ENCODE assay signal across 2 cellular contexts in genomic region chr12:122646568-122647220, GRCh38.
TF ChIP-seq lines count a peak whose summit lies in the region.

No MANE protein-coding gene starts in this region.

TF ChIP-seq in SK-N-SH treated with all-trans-retinoic acid at 6 μM for 48 hours, 23 proteins besides CTCF, POLR2A, EP300 and RAD21 (continued from another document):
- no peak for TF ChIP-seq CSRNP3 (CRISPR knock-in tag; IDR thresholded peaks at IDR 0.05)
- TF ChIP-seq ZNF565 (CRISPR knock-in tag; conservative IDR thresholded peaks at IDR 0.05; ENCODE audit: low read depth) = no peak
- TF ChIP-seq ZNF70 (CRISPR knock-in tag; IDR thresholded peaks at IDR 0.05) = no peak

TF ChIP-seq in K562, 482 proteins besides CTCF, POLR2A, EP300 and RAD21 (continued from another document and continues in another):
- no peak for TF ChIP-seq SUPT5H (IDR thresholded peaks at IDR 0.05)
- TF ChIP-seq MCM3 (IDR thresholded peaks at IDR 0.05) = no peak
- TF ChIP-seq ARID4B (CRISPR knock-in tag; IDR thresholded peaks at IDR 0.05) = no peak
- TF ChIP-seq PML (IDR thresholded peaks at IDR 0.05; ENCODE audit: low read length) = no peak
- TF ChIP-seq TBP (optimal IDR thresholded peaks at IDR 0.05; ENCODE audit: low read depth, low read length) = no peak
- TF ChIP-seq, protein P1, sequence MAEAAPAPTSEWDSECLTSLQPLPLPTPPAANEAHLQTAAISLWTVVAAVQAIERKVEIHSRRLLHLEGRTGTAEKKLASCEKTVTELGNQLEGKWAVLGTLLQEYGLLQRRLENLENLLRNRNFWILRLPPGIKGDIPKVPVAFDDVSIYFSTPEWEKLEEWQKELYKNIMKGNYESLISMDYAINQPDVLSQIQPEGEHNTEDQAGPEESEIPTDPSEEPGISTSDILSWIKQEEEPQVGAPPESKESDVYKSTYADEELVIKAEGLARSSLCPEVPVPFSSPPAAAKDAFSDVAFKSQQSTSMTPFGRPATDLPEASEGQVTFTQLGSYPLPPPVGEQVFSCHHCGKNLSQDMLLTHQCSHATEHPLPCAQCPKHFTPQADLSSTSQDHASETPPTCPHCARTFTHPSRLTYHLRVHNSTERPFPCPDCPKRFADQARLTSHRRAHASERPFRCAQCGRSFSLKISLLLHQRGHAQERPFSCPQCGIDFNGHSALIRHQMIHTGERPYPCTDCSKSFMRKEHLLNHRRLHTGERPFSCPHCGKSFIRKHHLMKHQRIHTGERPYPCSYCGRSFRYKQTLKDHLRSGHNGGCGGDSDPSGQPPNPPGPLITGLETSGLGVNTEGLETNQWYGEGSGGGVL (CRISPR knock-in tag; IDR thresholded peaks at IDR 0.05) = no peak
- no peak for TF ChIP-seq NFE2 (IDR thresholded peaks at IDR 0.05; ENCODE audit: low read depth)
- TF ChIP-seq, protein P2, sequence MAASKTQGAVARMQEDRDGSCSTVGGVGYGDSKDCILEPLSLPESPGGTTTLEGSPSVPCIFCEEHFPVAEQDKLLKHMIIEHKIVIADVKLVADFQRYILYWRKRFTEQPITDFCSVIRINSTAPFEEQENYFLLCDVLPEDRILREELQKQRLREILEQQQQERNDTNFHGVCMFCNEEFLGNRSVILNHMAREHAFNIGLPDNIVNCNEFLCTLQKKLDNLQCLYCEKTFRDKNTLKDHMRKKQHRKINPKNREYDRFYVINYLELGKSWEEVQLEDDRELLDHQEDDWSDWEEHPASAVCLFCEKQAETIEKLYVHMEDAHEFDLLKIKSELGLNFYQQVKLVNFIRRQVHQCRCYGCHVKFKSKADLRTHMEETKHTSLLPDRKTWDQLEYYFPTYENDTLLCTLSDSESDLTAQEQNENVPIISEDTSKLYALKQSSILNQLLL (CRISPR knock-in tag; IDR thresholded peaks at IDR 0.05; ENCODE audit: borderline replicate concordance) = no peak
- peak; percentile 26; the same call in 1 of the 2 replicates for TF ChIP-seq BHLHE40 (IDR thresholded peaks at IDR 0.05; ENCODE audit: low read length)
- no peak for TF ChIP-seq CEBPB (tag; IDR thresholded peaks at IDR 0.05)
- no peak for TF ChIP-seq RBM25 (IDR thresholded peaks at IDR 0.05; ENCODE audit: low read depth, low read length, severe bottlenecking)
- no peak for TF ChIP-seq ZSCAN29 (IDR thresholded peaks at IDR 0.05)
- TF ChIP-seq JUND (IDR thresholded peaks at IDR 0.05; ENCODE audit: borderline replicate concordance, low read depth, low read length) = peak; percentile 37; the same call in 1 of the 2 replicates
- TF ChIP-seq JUND (tag; IDR thresholded peaks at IDR 0.05; ENCODE audit: borderline replicate concordance, low read depth, low read length) = peak; percentile 29; the same call in 1 of the 3 replicates
- peak; percentile 10; the same call in 1 of the 2 replicates for TF ChIP-seq TEAD4 (IDR thresholded peaks at IDR 0.05; ENCODE audit: low read length)
- no peak for TF ChIP-seq TEAD4 (CRISPR knock-in tag; IDR thresholded peaks at IDR 0.05; ENCODE audit: borderline replicate concordance)
- TF ChIP-seq TGIF2 (CRISPR knock-in tag; IDR thresholded peaks at IDR 0.05) = no peak
- no peak for TF ChIP-seq ZBTB34 (CRISPR knock-in tag; IDR thresholded peaks at IDR 0.05)
- peak; percentile 62; the same call in 1 of the 2 replicates for TF ChIP-seq L3MBTL2 (IDR thresholded peaks at IDR 0.05)
- no peak for TF ChIP-seq ZFP36 (IDR thresholded peaks at IDR 0.05; ENCODE audit: low read depth, low read length, partially characterized antibody)
- peak; percentile 84 for TF ChIP-seq MAX (CRISPR knock-in tag; IDR thresholded peaks at IDR 0.05)
- TF ChIP-seq MTA1 (IDR thresholded peaks at IDR 0.05; ENCODE audit: borderline replicate concordance) = no peak
- no peak for TF ChIP-seq SMAD1 (IDR thresholded peaks at IDR 0.05; ENCODE audit: low read depth, low read length, partially characterized antibody)
- no peak for TF ChIP-seq SPI1 (IDR thresholded peaks at IDR 0.05; ENCODE audit: borderline replicate concordance, low read depth, low read length)
- TF ChIP-seq HDAC3 (IDR thresholded peaks at IDR 0.05; ENCODE audit: borderline replicate concordance, partially characterized antibody) = no peak
- TF ChIP-seq, protein P3, sequence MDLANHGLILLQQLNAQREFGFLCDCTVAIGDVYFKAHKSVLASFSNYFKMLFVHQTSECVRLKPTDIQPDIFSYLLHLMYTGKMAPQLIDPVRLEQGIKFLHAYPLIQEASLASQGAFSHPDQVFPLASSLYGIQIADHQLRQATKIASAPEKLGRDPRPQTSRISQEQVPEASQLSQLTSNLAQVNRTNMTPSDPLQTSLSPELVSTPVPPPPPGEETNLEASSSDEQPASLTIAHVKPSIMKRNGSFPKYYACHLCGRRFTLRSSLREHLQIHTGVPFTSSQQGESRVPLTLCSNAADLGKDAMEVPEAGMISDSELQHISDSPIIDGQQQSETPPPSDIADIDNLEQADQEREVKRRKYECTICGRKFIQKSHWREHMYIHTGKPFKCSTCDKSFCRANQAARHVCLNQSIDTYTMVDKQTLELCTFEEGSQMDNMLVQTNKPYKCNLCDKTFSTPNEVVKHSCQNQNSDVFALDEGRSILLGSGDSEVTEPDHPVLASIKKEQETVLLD (IDR thresholded peaks at IDR 0.05) = no peak
- peak; percentile 70; the same call in 1 of the 2 replicates for TF ChIP-seq FOSL1 (tag; conservative IDR thresholded peaks at IDR 0.05)
- TF ChIP-seq ZNF134 (CRISPR knock-in tag; conservative IDR thresholded peaks at IDR 0.05) = no peak
- no peak for TF ChIP-seq PURB (CRISPR knock-in tag; IDR thresholded peaks at IDR 0.05; ENCODE audit: low read depth)
- no peak for TF ChIP-seq ZNF143 (CRISPR knock-in tag; IDR thresholded peaks at IDR 0.05)
- TF ChIP-seq E2F8 (IDR thresholded peaks at IDR 0.05; ENCODE audit: low read depth, partially characterized antibody) = no peak
- TF ChIP-seq BACH1 (tag; IDR thresholded peaks at IDR 0.05) = no peak; the same call in 1 of the 2 replicates
- TF ChIP-seq TAL1 (IDR thresholded peaks at IDR 0.05) = no peak
- TF ChIP-seq NR2F6 (CRISPR knock-in tag; IDR thresholded peaks at IDR 0.05) = no peak
- no peak for TF ChIP-seq ZNF77 (CRISPR knock-in tag; IDR thresholded peaks at IDR 0.05)
- no peak for TF ChIP-seq KDM5B (IDR thresholded peaks at IDR 0.05; ENCODE audit: insufficient replicate concordance, low read depth, low read length)
- TF ChIP-seq ZNF785 (CRISPR knock-in tag; IDR thresholded peaks at IDR 0.05) = no peak
- TF ChIP-seq, protein P4, sequence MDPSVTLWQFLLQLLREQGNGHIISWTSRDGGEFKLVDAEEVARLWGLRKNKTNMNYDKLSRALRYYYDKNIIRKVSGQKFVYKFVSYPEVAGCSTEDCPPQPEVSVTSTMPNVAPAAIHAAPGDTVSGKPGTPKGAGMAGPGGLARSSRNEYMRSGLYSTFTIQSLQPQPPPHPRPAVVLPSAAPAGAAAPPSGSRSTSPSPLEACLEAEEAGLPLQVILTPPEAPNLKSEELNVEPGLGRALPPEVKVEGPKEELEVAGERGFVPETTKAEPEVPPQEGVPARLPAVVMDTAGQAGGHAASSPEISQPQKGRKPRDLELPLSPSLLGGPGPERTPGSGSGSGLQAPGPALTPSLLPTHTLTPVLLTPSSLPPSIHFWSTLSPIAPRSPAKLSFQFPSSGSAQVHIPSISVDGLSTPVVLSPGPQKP (CRISPR knock-in tag; IDR thresholded peaks at IDR 0.05) = no peak
- TF ChIP-seq JUNB (CRISPR knock-in tag; conservative IDR thresholded peaks at IDR 0.05) = no peak
- no peak for TF ChIP-seq ESRRA (IDR thresholded peaks at IDR 0.05; ENCODE audit: borderline replicate concordance, low read depth)
- no peak for TF ChIP-seq SRSF1 (IDR thresholded peaks at IDR 0.05; ENCODE audit: low read depth, low read length)
- no peak for TF ChIP-seq FOXA1 (IDR thresholded peaks at IDR 0.05; ENCODE audit: borderline replicate concordance)
- no peak for TF ChIP-seq RCOR1 (IDR thresholded peaks at IDR 0.05; ENCODE audit: borderline replicate concordance in 1 of 2, low read depth in 2 of 2, low read length in 2 of 2)
- TF ChIP-seq HEY1 (CRISPR knock-in tag; IDR thresholded peaks at IDR 0.05; ENCODE audit: borderline replicate concordance) = no peak
- TF ChIP-seq U2AF1 (optimal IDR thresholded peaks at IDR 0.05; ENCODE audit: low read depth, low read length) = no peak
- TF ChIP-seq ZC3H4 (CRISPR knock-in tag; IDR thresholded peaks at IDR 0.05; ENCODE audit: borderline replicate concordance) = no peak
- no peak for TF ChIP-seq HCFC1 (IDR thresholded peaks at IDR 0.05; ENCODE audit: low read depth, low read length)
- no peak for TF ChIP-seq PHB (CRISPR knock-in tag; IDR thresholded peaks at IDR 0.05)
- TF ChIP-seq SIX5 (IDR thresholded peaks at IDR 0.05; ENCODE audit: borderline replicate concordance in 1 of 2, insufficient read depth in 1 of 2, low read depth in 1 of 2, low read length in 2 of 2) = no peak
- TF ChIP-seq NFRKB (IDR thresholded peaks at IDR 0.05; ENCODE audit: low read depth) = 0 out of 2 replicates have a peak, but pooled peaks have one; percentile 36
- TF ChIP-seq, protein P5, sequence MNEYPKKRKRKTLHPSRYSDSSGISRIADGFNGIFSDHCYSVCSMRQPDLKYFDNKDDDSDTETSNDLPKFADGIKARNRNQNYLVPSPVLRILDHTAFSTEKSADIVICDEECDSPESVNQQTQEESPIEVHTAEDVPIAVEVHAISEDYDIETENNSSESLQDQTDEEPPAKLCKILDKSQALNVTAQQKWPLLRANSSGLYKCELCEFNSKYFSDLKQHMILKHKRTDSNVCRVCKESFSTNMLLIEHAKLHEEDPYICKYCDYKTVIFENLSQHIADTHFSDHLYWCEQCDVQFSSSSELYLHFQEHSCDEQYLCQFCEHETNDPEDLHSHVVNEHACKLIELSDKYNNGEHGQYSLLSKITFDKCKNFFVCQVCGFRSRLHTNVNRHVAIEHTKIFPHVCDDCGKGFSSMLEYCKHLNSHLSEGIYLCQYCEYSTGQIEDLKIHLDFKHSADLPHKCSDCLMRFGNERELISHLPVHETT (CRISPR knock-in tag; conservative IDR thresholded peaks at IDR 0.05 in 1 of 2, IDR thresholded peaks at IDR 0.05 in 1 of 2) = no peak
- no peak for TF ChIP-seq TARDBP (IDR thresholded peaks at IDR 0.05)
- no peak for TF ChIP-seq NR4A1 (CRISPR knock-in tag; IDR thresholded peaks at IDR 0.05)
- TF ChIP-seq NR4A1 (tag; IDR thresholded peaks at IDR 0.05) = no peak
- no peak for TF ChIP-seq HOXB6 (CRISPR knock-in tag; IDR thresholded peaks at IDR 0.05; ENCODE audit: borderline replicate concordance)
- no peak for TF ChIP-seq NR2C1 (IDR thresholded peaks at IDR 0.05)
- no peak for TF ChIP-seq NR2C1 (tag; IDR thresholded peaks at IDR 0.05)
